In the genomic region with DNA sequence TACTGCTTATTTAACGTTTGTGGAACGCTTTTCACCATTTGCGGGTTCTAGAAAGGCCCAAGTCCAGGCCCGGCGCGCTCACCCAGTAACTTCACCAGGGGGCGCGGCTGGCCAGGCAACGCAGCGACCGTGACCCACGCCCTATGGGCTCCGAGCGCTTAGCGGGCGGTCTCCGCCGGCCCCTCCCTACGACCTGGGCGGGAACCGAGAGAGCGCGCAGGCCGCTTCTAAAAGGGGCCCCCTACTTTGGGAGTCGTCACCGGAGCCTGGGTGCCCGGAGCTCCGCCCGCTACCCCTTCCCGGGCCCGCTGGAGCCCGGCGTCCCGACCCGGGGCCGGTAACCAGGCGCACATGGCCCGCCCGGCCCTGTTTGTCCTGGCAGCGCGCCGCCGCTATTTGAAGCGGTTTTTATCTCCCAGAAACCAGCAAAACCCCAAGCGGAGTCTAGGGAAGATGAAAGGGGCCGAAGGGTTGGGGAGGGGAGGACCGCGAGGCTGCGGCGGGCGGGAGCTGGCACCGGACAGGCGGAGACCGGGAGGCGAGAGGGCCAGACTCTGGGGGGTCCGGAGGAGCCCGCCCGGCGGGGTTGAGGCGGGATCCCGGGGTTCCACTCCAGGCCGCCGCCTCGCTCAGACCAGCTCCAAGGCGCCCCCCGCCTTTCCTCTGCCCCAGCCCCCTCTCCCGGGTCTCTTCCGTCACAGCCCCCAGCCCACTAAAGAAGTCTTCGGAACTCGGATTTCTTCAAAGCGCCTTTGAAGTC, we compare ENCODE assay signal across 8 cellular contexts. TPM values are rescaled to one million over a fixed set of nuclear protein-coding genes. Genes with fewer than 3 reads are reported as not detected.
DNase-seq lines count a peak whose midpoint lies in the region; ATAC-seq, FAIRE-seq and TF ChIP-seq lines count a peak whose summit lies in the region.

No MANE protein-coding gene starts in this region.

- no peaks in the 10 kb centered on the region for H3K9me3 ChIP-seq in AG04450 (ENCODE audit: control insufficient read depth, insufficient read depth, low read length)
- no peaks in the 10 kb centered on the region for H3K9me3 ChIP-seq in kidney (ENCODE audit: control insufficient read depth in 1 of 2, low read length in 2 of 2)

- no peaks in the 10 kb centered on the region for H3K9me3 Mint-ChIP-seq in activated B cell treated with CpG ODN at 0.5 μM for 24 hours

- H3K4me1 ChIP-seq in kidney (ENCODE audit: control insufficient read depth in 1 of 2, insufficient read depth in 1 of 2, low read depth in 1 of 2, low read length in 2 of 2): peaks cover 13 to 21% of the 10 kb centered on the region in 2 donors

- intact Hi-C loops in activated B cell treated with CpG ODN at 0.5 μM for 24 hours (cut with micrococcal nuclease) (loop anchor here (1.0 to 10.0 kb wide), 9 partner anchors 20 to 890 kb away; a partner anchor contains a TSS), kidney (cut with DNase I) (no loop called here)

- H3K4me3 ChIP-seq in AG04450 (ENCODE audit: low read depth, low read length): peak overlapping the region; percentile 61
- peak overlapping the region; percentile 53 to 77 for H3K4me3 ChIP-seq in kidney (ENCODE audit: low read length in 2 of 2)

- peaks cover 10% of the 10 kb centered on the region for H3K27me3 ChIP-seq in AG04450 (ENCODE audit: control insufficient read depth, insufficient read depth, low read length)

- no peak for FAIRE-seq in kidney (lab: Jason Lieb, UNC)

- peaks cover 8% of the 10 kb centered on the region for H3K36me3 Mint-ChIP-seq in activated B cell treated with CpG ODN at 0.5 μM for 24 hours (ENCODE audit: low read depth)

- ATAC-seq in GM18873 (IDR thresholded peaks at IDR 0.05; ENCODE audit: low FRiP score, unreplicated experiment) (peak; percentile 35), HG03135 (IDR thresholded peaks at IDR 0.05; ENCODE audit: unreplicated experiment) (peak; percentile 54), activated B cell treated with CpG ODN at 0.5 μM for 24 hours (ENCODE audit: low read depth) (peak; percentile 64)

- peak overlapping the region; percentile 68 to 96 for H3K9ac ChIP-seq in kidney (ENCODE audit: low read length in 2 of 2)

- H3K27ac ChIP-seq in AG04450 (ENCODE audit: low read depth, low read length): peak overlapping the region; percentile 57
- H3K27ac ChIP-seq in caudate nucleus (ENCODE audit: low read depth, low read length): peak overlapping the region; percentile 94
- H3K27ac ChIP-seq in kidney (ENCODE audit: low read depth in 2 of 2, low read length in 2 of 2): peak overlapping the region; percentile 61 to 84

- POLR2A ChIA-PET in AG04450 (lab: Yijun Ruan, JAX) (interaction anchor here (0.6 to 2.4 kb wide), 5 partner anchors 20 to 184 kb away, joined by 3 to 17 read pairs (median 3); a partner anchor contains a TSS), activated B cell treated with CpG ODN at 0.5 μM for 24 hours (lab: Charles Lee) (interaction anchor here (0.5 to 6.9 kb wide), 13 partner anchors 10 to 184 kb away, joined by 3 to 114 read pairs (median 6); a partner anchor contains a TSS)

- TF ChIP-seq CTCF in AG04450 (IDR thresholded peaks at IDR 0.05; ENCODE audit: low read depth, low read length) (peak; percentile 78), activated B cell treated with CpG ODN at 0.5 μM for 24 hours (IDR thresholded peaks at IDR 0.05) (no peak), kidney (IDR thresholded peaks at IDR 0.05; ENCODE audit: borderline replicate concordance, extremely low read depth, insufficient read depth) (peak; percentile 85)

- H3K27me3 Mint-ChIP-seq in activated B cell treated with CpG ODN at 0.5 μM for 24 hours: peaks cover 15% of the 10 kb centered on the region

- peak overlapping the region; percentile 93 for H3K4me3 Mint-ChIP-seq in activated B cell treated with CpG ODN at 0.5 μM for 24 hours

- peak overlapping the region; percentile 98 for H3K27ac Mint-ChIP-seq in activated B cell treated with CpG ODN at 0.5 μM for 24 hours

- H3K4me1 Mint-ChIP-seq in activated B cell treated with CpG ODN at 0.5 μM for 24 hours: peaks cover 36% of the 10 kb centered on the region

- CTCF ChIA-PET in AG04450 (lab: Charles Lee): interaction anchor here (0.6 to 7.4 kb wide), 9 partner anchors 9 to 184 kb away, joined by 3 to 137 read pairs (median 8); a partner anchor contains a TSS
- CTCF ChIA-PET in activated B cell treated with CpG ODN at 0.5 μM for 24 hours (lab: Charles Lee): interaction anchor here (1.1 to 11.1 kb wide), 11 partner anchors 20 to 183 kb away, joined by 3 to 148 read pairs (median 6); a partner anchor contains a TSS

- DNase-seq in AG04450 (ENCODE audit: low read depth, low spot score): peak; percentile 64
- peak; percentile 91 for DNase-seq in NCI-H2196 (lab: John Stamatoyannopoulos, UW; ENCODE audit: unreplicated experiment)
- DNase-seq in activated B cell treated with CpG ODN at 0.5 μM for 24 hours: peak; percentile 76
- peak in 59 of 61 donors; percentile 51 to 93 (median 84) for DNase-seq in caudate nucleus (lab: John Stamatoyannopoulos, UW)
- peak; percentile 97 for DNase-seq in kidney
- peak; percentile 71 to 78 for DNase-seq in stimulated activated CD4-positive, alpha-beta T cell treated with anti-CD3 and anti-CD28 coated beads, Interleukin-15, amount 100 ng/mL, for 1 hour (ENCODE audit: low read depth in 1 of 2, low spot score in 1 of 2)

- H3K36me3 ChIP-seq in kidney (ENCODE audit: control insufficient read depth in 1 of 2, insufficient read depth in 2 of 2, low read length in 2 of 2): no peaks in the 10 kb centered on the region

RNA-seq across cellular contexts. Expression of a gene that starts 3.5 kb away (rescaled TPM):
- polyA plus RNA-seq in AG04450 (2011; rRNA removed) (40.0 and 46.7 TPM in 2 replicates), kidney (ENCODE audit: insufficient read depth, low read depth, low replicate concordance) (43.4 TPM)
- polyA minus RNA-seq in AG04450 (2011; rRNA and poly(A)+ RNA removed): 47.7 and 56.2 TPM in 2 replicates
- total RNA-seq in activated B cell treated with CpG ODN at 0.5 μM for 24 hours (57.3 and 72.1 TPM in 2 replicates), kidney (46.2 TPM)

RNA-seq across cellular contexts. Expression of a gene that starts 11.2 kb away (rescaled TPM):
- polyA plus RNA-seq in AG04450 (2011; rRNA removed) (not detected in 2 replicates), kidney (ENCODE audit: insufficient read depth, low read depth, low replicate concordance) (not detected)
- polyA minus RNA-seq in AG04450 (2011; rRNA and poly(A)+ RNA removed): 0.26 TPM in 1 of 2 replicates, not detected in the other
- total RNA-seq in activated B cell treated with CpG ODN at 0.5 μM for 24 hours (not detected in 2 replicates), kidney (not detected)

RNA-seq across cellular contexts. Expression of a gene that starts 25.5 kb away (rescaled TPM):
- polyA plus RNA-seq in AG04450 (2011; rRNA removed) (47.8 and 63.2 TPM in 2 replicates), kidney (ENCODE audit: insufficient read depth, low read depth, low replicate concordance) (105 TPM)
- polyA minus RNA-seq in AG04450 (2011; rRNA and poly(A)+ RNA removed): 42.8 and 48.7 TPM in 2 replicates
- total RNA-seq in activated B cell treated with CpG ODN at 0.5 μM for 24 hours (59.1 and 65.3 TPM in 2 replicates), kidney (49.0 TPM)

RNA-seq across cellular contexts. Expression of a gene that starts 29.6 kb away (rescaled TPM):
- polyA plus RNA-seq in AG04450 (2011; rRNA removed) (970 and 991 TPM in 2 replicates), kidney (ENCODE audit: insufficient read depth, low read depth, low replicate concordance) (1,405 TPM)
- polyA minus RNA-seq in AG04450 (2011; rRNA and poly(A)+ RNA removed): 207 and 211 TPM in 2 replicates
- total RNA-seq in activated B cell treated with CpG ODN at 0.5 μM for 24 hours (486 and 578 TPM in 2 replicates), kidney (439 TPM)

RNA-seq across cellular contexts. Expression of a gene that starts 55.0 kb away (rescaled TPM):
- polyA plus RNA-seq in AG04450 (2011; rRNA removed) (44.6 and 45.9 TPM in 2 replicates), kidney (ENCODE audit: insufficient read depth, low read depth, low replicate concordance) (15.1 TPM)
- 149 and 169 TPM in 2 replicates for polyA minus RNA-seq in AG04450 (2011; rRNA and poly(A)+ RNA removed)
- total RNA-seq in activated B cell treated with CpG ODN at 0.5 μM for 24 hours (99.2 and 102 TPM in 2 replicates), kidney (126 TPM)

Comparison
In these comparisons a context has a peak if more than half of its experiments do, and no peak if none do; other contexts are left out.
1. Peak in every context shown above with its lines: DNase-seq, ATAC-seq, H3K4me3 ChIP-seq and H3K27ac ChIP-seq.